In the genomic region with DNA sequence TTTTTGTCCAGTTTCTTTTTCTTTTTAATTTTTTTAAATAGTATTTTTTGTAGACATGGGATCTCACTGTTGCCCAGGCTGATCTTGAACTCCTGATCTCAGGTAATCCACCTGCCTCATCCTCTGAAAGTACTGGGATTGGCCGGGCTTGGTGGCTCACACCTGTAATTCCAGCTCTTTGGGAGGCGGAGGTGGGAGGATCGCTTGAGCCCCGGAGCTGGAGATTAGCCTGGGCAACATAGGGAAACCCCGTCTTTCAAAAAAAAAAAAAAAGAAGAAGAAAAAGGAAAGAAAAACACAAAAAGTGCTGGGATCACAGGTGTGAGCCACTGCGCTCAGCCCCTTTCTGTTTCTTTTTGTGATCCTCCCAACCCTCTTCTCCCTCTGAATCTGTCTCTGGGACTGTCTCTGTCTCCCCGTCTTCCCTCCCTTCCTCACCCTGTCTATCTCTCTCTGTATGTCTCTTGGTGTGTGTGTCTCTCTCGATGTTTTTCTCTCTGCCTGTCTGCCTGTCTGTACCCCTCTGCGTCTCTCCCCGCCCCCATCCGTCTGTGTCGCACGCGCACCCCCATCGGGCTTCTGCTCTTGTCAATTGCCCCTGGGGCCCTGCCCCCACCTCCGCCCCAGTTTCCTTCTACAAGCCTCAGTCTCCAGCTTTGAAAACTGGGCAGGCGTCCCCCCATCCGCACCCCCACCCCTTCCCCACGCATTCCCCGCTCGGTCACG, we compare ENCODE assay signal across 8 cellular contexts. TPM values are rescaled to one million over a fixed set of nuclear protein-coding genes. Genes with fewer than 3 reads are reported as not detected.
DNase-seq lines count a peak whose midpoint lies in the region; ATAC-seq and TF ChIP-seq lines count a peak whose summit lies in the region.

No MANE protein-coding gene starts in this region.

- no peaks in the 10 kb centered on the region for H3K27me3 ChIP-seq in BLaER1 treated with 17β-estradiol and CSF1 and Interleukin-3, amounts not matched to agents 10 nM and 100 nM
- H3K27me3 ChIP-seq in fibroblast of lung (ENCODE audit: control insufficient read depth, insufficient read depth, low read length) (no peaks in the 10 kb centered on the region), prostate gland (replicated peaks; ENCODE audit: insufficient read depth) (no peaks in the 10 kb centered on the region), vagina (no peaks in the 10 kb centered on the region)

- H3K27ac ChIP-seq in BLaER1 treated with 17β-estradiol and CSF1 and Interleukin-3, amounts not matched to agents 10 nM and 100 nM, result peak overlapping the region; percentile 93 to 100 (median 99)
- peak overlapping the region; percentile 95 for H3K27ac ChIP-seq in fibroblast of lung (ENCODE audit: insufficient read depth, low read length)
- H3K27ac ChIP-seq in prostate gland, result peak overlapping the region; percentile 100
- H3K27ac ChIP-seq in vagina, result peak overlapping the region; percentile 100

- H3K4me2 ChIP-seq in BLaER1 treated with 17β-estradiol and CSF1 and Interleukin-3, amounts not matched to agents 10 nM and 100 nM, result peak overlapping the region; percentile 89 to 99 (median 96)
- H3K4me2 ChIP-seq in fibroblast of lung (ENCODE audit: extremely low read depth, insufficient read depth, low read length), result peak overlapping the region; percentile 97

- peak overlapping the region; percentile 95 to 100 (median 98) for H3K9ac ChIP-seq in BLaER1 treated with 17β-estradiol and CSF1 and Interleukin-3, amounts not matched to agents 10 nM and 100 nM
- peak overlapping the region; percentile 80 for H3K9ac ChIP-seq in fibroblast of lung (ENCODE audit: insufficient read depth, low read length)

- H3K79me2 ChIP-seq in fibroblast of lung (ENCODE audit: control insufficient read depth, insufficient read depth, low read length), result peaks cover 38% of the 10 kb centered on the region

- DNase-seq in MV-4-11 (lab: John Stamatoyannopoulos, UW) (peak; percentile 75), activated T-cell treated with anti-CD3 and anti-CD28 coated beads for 4 hours (peak; percentile 87), fibroblast of lung (ENCODE audit: low read depth in 2 of 2) (no peak), prostate gland (ENCODE audit: low spot score) (peak; percentile 81), vagina (ENCODE audit: extremely low spot score in 2 of 2) (peak in 1 of 2 donors; percentile 98), OCI-M2 (lab: John Stamatoyannopoulos, UW; ENCODE audit: unreplicated experiment) (no peak)

- peaks cover 43 to 83% (median 58%) of the 10 kb centered on the region in 10 experiments for H3K4me1 ChIP-seq in BLaER1 treated with 17β-estradiol and CSF1 and Interleukin-3, amounts not matched to agents 10 nM and 100 nM
- H3K4me1 ChIP-seq in fibroblast of lung (ENCODE audit: control insufficient read depth, extremely low read depth, insufficient read depth, low read length) (peaks cover 31% of the 10 kb centered on the region), prostate gland (replicated peaks) (peaks cover 8% of the 10 kb centered on the region), vagina (peaks cover 55% of the 10 kb centered on the region)

- peaks cover 23 to 28% (median 27%) of the 10 kb centered on the region in 11 experiments for H4K20me1 ChIP-seq in BLaER1 treated with 17β-estradiol and CSF1 and Interleukin-3, amounts not matched to agents 10 nM and 100 nM
- peaks cover 6% of the 10 kb centered on the region for H4K20me1 ChIP-seq in fibroblast of lung (ENCODE audit: control insufficient read depth, extremely low read depth, insufficient read depth, low read length)

- WGBS in prostate gland, result 11% methylated on average over 22 of the region's 22 CpGs

- peak overlapping the region; percentile 81 to 100 (median 98) for H3K4me3 ChIP-seq in BLaER1 treated with 17β-estradiol and CSF1 and Interleukin-3, amounts not matched to agents 10 nM and 100 nM
- H3K4me3 ChIP-seq in fibroblast of lung (replicated peaks in 1 of 4; ENCODE audit: control extremely low read depth in 1 of 4, insufficient read depth in 1 of 4, low read depth in 3 of 4, low read length in 4 of 4) (peak overlapping the region; percentile 41 to 98 (median 54)), prostate gland (peak overlapping the region; percentile 75 to 90), vagina (peak overlapping the region; percentile 97 to 98)

- intact Hi-C loops in prostate gland (cut with DNase I) (no loop called here), vagina (cut with DNase I) (no loop called here)

- no peak for TF ChIP-seq CTCF in fibroblast of lung (conservative IDR thresholded peaks at IDR 0.05 in 1 of 2, IDR thresholded peaks at IDR 0.05 in 1 of 2; ENCODE audit: low read depth in 1 of 2, low read length in 2 of 2)
- TF ChIP-seq CTCF in prostate gland (IDR thresholded peaks at IDR 0.05), result no peak
- TF ChIP-seq CTCF in vagina (IDR thresholded peaks at IDR 0.05), result no peak

- H3K36me3 ChIP-seq in BLaER1 treated with 17β-estradiol and CSF1 and Interleukin-3, amounts not matched to agents 10 nM and 100 nM, result peaks cover 10 to 26% (median 20%) of the 10 kb centered on the region in 11 experiments
- peaks cover 12% of the 10 kb centered on the region for H3K36me3 ChIP-seq in fibroblast of lung (ENCODE audit: control insufficient read depth, insufficient read depth, low read length)
- peaks cover 8% of the 10 kb centered on the region in 2 donors for H3K36me3 ChIP-seq in prostate gland
- H3K36me3 ChIP-seq in vagina, result peaks cover 6 to 23% of the 10 kb centered on the region in 2 donors

- no peak for ATAC-seq in HG02610 (IDR thresholded peaks at IDR 0.05; ENCODE audit: unreplicated experiment)

- peaks cover 0 to 18% (median 0%) of the 10 kb centered on the region in 11 experiments; a peak in 7 of 22 replicates for H3K9me3 ChIP-seq in BLaER1 treated with 17β-estradiol and CSF1 and Interleukin-3, amounts not matched to agents 10 nM and 100 nM (replicated peaks in 1 of 11)
- H3K9me3 ChIP-seq in fibroblast of lung (ENCODE audit: control insufficient read depth, insufficient read depth, low read depth, low read length) (no peaks in the 10 kb centered on the region), prostate gland (no peaks in the 10 kb centered on the region), vagina (no peaks in the 10 kb centered on the region)

- TF ChIP-seq POLR2A in prostate gland (IDR thresholded peaks at IDR 0.05) (peak; percentile 32), vagina (IDR thresholded peaks at IDR 0.05) (peak in 1 of 2 donors; percentile 14)

- H2AFZ ChIP-seq in fibroblast of lung (ENCODE audit: low read length), result no peak overlapping the region

RNA-seq across cellular contexts. Expression of a gene that starts 0.6 kb away (rescaled TPM):
- total RNA-seq in fibroblast of lung (3.1 and 5.6 TPM in 2 replicates), prostate gland (100 to 1,000 TPM in 1 of 2 donors, 10 to 100 TPM in 1; 96.5 to 170 TPM), vagina (631 TPM)
- polyA plus RNA-seq in fibroblast of lung, result 11.4 and 37.3 TPM in 2 replicates
- 50.8 and 140 TPM in 2 replicates for polyA plus RNA-seq in fibroblast of lung (2012)
- 39.7 and 43.5 TPM in 2 replicates for polyA minus RNA-seq in fibroblast of lung (ENCODE audit: low replicate concordance)

RNA-seq across cellular contexts. Expression of a gene that starts 6.4 kb away (rescaled TPM):
- total RNA-seq in fibroblast of lung (12.1 and 13.7 TPM in 2 replicates), prostate gland (10 to 100 TPM; 14.4 to 21.1 TPM), vagina (18.9 TPM)
- polyA plus RNA-seq in fibroblast of lung, result 10.1 and 13.1 TPM in 2 replicates
- 22.6 and 39.1 TPM in 2 replicates for polyA plus RNA-seq in fibroblast of lung (2012)
- polyA minus RNA-seq in fibroblast of lung (ENCODE audit: low replicate concordance), result 65.6 and 475 TPM in 2 replicates

RNA-seq across cellular contexts. Expression of a gene that starts 14.9 kb away (rescaled TPM):
- total RNA-seq in fibroblast of lung (15.4 and 23.0 TPM in 2 replicates), prostate gland (10 to 100 TPM; 50.2 to 56.4 TPM), vagina (37.8 TPM)
- polyA plus RNA-seq in fibroblast of lung, result 28.9 and 37.0 TPM in 2 replicates
- polyA plus RNA-seq in fibroblast of lung (2012), result 25.6 and 31.1 TPM in 2 replicates
- polyA minus RNA-seq in fibroblast of lung (ENCODE audit: low replicate concordance), result 77.9 and 123 TPM in 2 replicates

RNA-seq across cellular contexts. Expression of a gene that starts 15.2 kb away (rescaled TPM):
- total RNA-seq in fibroblast of lung (38.8 and 46.4 TPM in 2 replicates), prostate gland (10 to 100 TPM; 47.5 to 63.6 TPM), vagina (70.2 TPM)
- 65.5 and 87.2 TPM in 2 replicates for polyA plus RNA-seq in fibroblast of lung
- 56.2 and 73.7 TPM in 2 replicates for polyA plus RNA-seq in fibroblast of lung (2012)
- polyA minus RNA-seq in fibroblast of lung (ENCODE audit: low replicate concordance), result 28.3 and 42.1 TPM in 2 replicates

RNA-seq across cellular contexts. Expression of a gene that starts 29.7 kb away (rescaled TPM):
- total RNA-seq in fibroblast of lung (149 and 271 TPM in 2 replicates), prostate gland (1,000 to 10,000 TPM; 1,162 to 1,716 TPM), vagina (3,724 TPM)
- 1,704 and 1,950 TPM in 2 replicates for polyA plus RNA-seq in fibroblast of lung
- polyA plus RNA-seq in fibroblast of lung (2012), result 3,009 and 3,161 TPM in 2 replicates
- polyA minus RNA-seq in fibroblast of lung (ENCODE audit: low replicate concordance), result 1,774 and 1,797 TPM in 2 replicates

Comparison
In these comparisons a context has a peak if more than half of its experiments do, and no peak if none do; other contexts are left out.
1. DNase-seq: peak in MV-4-11 (single experiment), activated T-cell treated with anti-CD3 and anti-CD28 coated beads for 4 hours (single experiment) and prostate gland (single experiment); none in fibroblast of lung (0 of 2) and OCI-M2 (single experiment).
2. RNA of a gene that starts 0.6 kb away (total RNA-seq): 631 TPM in vagina (single experiment) and 96.5 to 170 TPM in prostate gland; 3.1 to 5.6 TPM in fibroblast of lung; every median in the first group is over 10 times any median in the second.
3. Peak in every context shown above with its lines, with median percentiles within 50 percentile points of each other: H3K27ac ChIP-seq and H3K4me3 ChIP-seq.